8 cellular contexts compared by ENCODE assay signal in the genomic region with DNA sequence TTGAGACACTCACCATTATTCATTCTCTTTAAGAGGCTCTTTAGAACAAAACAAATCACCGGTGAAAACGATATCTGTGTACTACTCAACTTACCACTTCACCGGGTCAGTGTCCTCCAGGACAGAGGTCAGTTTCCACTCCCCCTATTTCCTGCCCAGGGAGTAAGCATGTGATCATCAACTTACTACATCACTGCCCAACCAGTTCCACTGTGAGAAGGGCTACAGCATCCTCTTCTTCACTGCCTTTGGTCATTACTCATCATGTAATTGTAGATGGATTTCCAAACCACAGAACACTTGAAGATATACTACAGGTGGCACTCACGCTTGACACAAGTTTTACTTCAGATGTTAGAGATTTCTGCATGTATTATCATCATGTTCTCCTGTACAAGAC. TPM values are rescaled to one million over a fixed set of nuclear protein-coding genes. Genes with fewer than 3 reads are reported as not detected.
DNase-seq lines count a peak whose midpoint lies in the region; ATAC-seq, FAIRE-seq and TF ChIP-seq lines count a peak whose summit lies in the region.

No MANE protein-coding gene starts in this region.

- H3K27me3 ChIP-seq in colonic mucosa (no peaks in the 10 kb centered on the region), pancreas (no peaks in the 10 kb centered on the region)

- peak in 3 of 4 donors; percentile 24 to 70 (median 61) for ATAC-seq in pancreas
- ATAC-seq in GM19351 (IDR thresholded peaks at IDR 0.05; ENCODE audit: unreplicated experiment) = no peak

- peak; percentile 10 for DNase-seq in SIG-M5 treated with dmso at 0.1 percent for 504 hours (lab: John Stamatoyannopoulos, UW; ENCODE audit: unreplicated experiment)
- no peak for DNase-seq in SIG-M5 (lab: John Stamatoyannopoulos, UW)
- peak; percentile 78 for DNase-seq in HPDE6-E6E7 (ENCODE audit: extremely low spot score)
- DNase-seq in colonic mucosa = no peak
- DNase-seq in pancreas = peak in 1 of 6 donors; percentile 28
- no peak for DNase-seq in AG08396 (ENCODE audit: low spot score)
- no peak for DNase-seq in NCI-H69 (lab: John Stamatoyannopoulos, UW)

- no peaks in the 10 kb centered on the region for H3K4me1 ChIP-seq in colonic mucosa
- peaks cover 0 to 2% (median 0%) of the 10 kb centered on the region in 3 donors for H3K4me1 ChIP-seq in pancreas

- H3K36me3 ChIP-seq in colonic mucosa (no peaks in the 10 kb centered on the region), pancreas (no peaks in the 10 kb centered on the region)

- H3K27ac ChIP-seq in colonic mucosa (peak overlapping the region; percentile 18), pancreas (peak overlapping the region in 1 of 4 donors; percentile 4)

- H3K9me3 ChIP-seq in colonic mucosa = no peaks in the 10 kb centered on the region
- no peaks in the 10 kb centered on the region for H3K9me3 ChIP-seq in pancreas

- no peak overlapping the region for H3K4me3 ChIP-seq in colonic mucosa
- H3K4me3 ChIP-seq in pancreas = no peak overlapping the region

- H3K9ac ChIP-seq in colonic mucosa (ENCODE audit: low read depth in 2 of 2, low read length in 2 of 2) = no peak overlapping the region

- no peak for FAIRE-seq in pancreas (lab: Jason Lieb, UNC)

- intact Hi-C loops in colonic mucosa (cut with DNase I) (no loop called here), pancreas (cut with DNase I) (no loop called here)

- 69 to 84% methylated on average over 4 of the region's 4 CpGs for WGBS in pancreas, 2 donors

- TF ChIP-seq CTCF in colonic mucosa (IDR thresholded peaks at IDR 0.05) (no peak), pancreas (IDR thresholded peaks at IDR 0.05) (no peak)

RNA-seq across cellular contexts. Expression of gene TMCC3, which starts 5.7 kb away (rescaled TPM):
- total RNA-seq in colonic mucosa (10 to 100 TPM; 21.4 to 77.4 TPM), pancreas (1 to 10 TPM; 1.2 to 6.9 (median 2.3) TPM)
- 1 to 10 TPM; 1.0 to 3.5 TPM for polyA plus RNA-seq in pancreas

Comparison
In these comparisons a context has a peak if more than half of its experiments do, and no peak if none do; other contexts are left out.
1. DNase-seq: peak in SIG-M5 treated with dmso at 0.1 percent for 504 hours (single experiment) and HPDE6-E6E7 (single experiment); none in SIG-M5 (single experiment), colonic mucosa (single experiment), AG08396 (single experiment) and NCI-H69 (single experiment).